1 cellular context compared by ENCODE assay signal in the genomic region with DNA sequence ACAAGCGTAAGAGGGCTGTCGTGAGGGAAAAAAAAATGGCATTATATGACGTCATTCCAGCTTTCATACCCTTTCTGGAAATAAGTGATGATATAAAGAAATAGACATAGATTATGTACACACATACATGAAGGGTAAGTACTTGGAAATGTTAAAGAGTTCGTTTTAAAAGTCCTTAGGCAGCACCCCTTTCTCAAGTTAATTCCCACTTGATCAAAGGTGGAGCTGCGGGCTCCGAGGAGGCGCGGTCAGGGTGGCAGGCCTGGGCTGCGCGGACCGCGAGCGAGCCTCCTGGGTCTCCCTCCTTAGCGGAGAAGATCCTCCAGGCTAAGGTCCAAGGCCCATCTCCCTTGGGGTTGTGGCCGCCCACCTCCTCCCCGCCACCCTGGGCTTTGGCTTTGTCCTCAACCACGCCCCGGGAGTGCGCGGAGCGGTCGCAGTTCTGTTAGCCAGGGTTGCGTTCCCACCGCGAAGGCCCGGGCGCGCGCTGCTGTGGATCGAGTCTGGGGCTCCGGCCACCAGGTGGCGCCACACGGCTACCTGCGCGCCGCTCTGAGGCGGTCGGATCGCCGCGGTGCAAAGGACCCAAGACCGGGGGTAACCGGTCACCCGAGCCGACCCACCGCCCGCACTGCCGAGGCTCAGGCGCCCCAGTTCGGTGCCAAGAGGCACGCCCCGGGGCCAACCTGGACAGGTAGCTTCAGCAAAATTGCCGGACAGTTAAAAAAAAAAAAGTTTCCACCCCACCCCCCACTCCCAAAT.
TF ChIP-seq lines count a peak whose summit lies in the region.

No MANE protein-coding gene starts in this region.

TF ChIP-seq in HepG2, 621 proteins besides CTCF, POLR2A, EP300 and RAD21 (continued from another document and continues in another):
- TF ChIP-seq, protein P1, sequence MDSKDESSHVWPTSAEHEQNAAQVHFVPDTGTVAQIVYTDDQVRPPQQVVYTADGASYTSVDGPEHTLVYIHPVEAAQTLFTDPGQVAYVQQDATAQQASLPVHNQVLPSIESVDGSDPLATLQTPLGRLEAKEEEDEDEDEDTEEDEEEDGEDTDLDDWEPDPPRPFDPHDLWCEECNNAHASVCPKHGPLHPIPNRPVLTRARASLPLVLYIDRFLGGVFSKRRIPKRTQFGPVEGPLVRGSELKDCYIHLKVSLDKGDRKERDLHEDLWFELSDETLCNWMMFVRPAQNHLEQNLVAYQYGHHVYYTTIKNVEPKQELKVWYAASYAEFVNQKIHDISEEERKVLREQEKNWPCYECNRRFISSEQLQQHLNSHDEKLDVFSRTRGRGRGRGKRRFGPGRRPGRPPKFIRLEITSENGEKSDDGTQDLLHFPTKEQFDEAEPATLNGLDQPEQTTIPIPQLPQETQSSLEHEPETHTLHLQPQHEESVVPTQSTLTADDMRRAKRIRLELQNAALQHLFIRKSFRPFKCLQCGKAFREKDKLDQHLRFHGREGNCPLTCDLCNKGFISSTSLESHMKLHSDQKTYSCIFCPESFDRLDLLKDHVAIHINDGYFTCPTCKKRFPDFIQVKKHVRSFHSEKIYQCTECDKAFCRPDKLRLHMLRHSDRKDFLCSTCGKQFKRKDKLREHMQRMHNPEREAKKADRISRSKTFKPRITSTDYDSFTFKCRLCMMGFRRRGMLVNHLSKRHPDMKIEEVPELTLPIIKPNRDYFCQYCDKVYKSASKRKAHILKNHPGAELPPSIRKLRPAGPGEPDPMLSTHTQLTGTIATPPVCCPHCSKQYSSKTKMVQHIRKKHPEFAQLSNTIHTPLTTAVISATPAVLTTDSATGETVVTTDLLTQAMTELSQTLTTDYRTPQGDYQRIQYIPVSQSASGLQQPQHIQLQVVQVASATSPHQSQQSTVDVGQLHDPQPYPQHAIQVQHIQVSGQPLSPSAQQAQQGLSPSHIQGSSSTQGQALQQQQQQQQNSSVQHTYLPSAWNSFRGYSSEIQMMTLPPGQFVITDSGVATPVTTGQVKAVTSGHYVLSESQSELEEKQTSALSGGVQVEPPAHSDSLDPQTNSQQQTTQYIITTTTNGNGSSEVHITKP (CRISPR knock-in tag; IDR thresholded peaks at IDR 0.05; ENCODE audit: low read depth), result peak; percentile 62; the same call in 1 of the 2 replicates
- peak in 1 of 2 experiments; percentile 60; a peak in 1 of 4 replicates for TF ChIP-seq KLF16 (CRISPR knock-in tag; IDR thresholded peaks at IDR 0.05)
- peak; percentile 36; the same call in 1 of the 2 replicates for TF ChIP-seq ZNF468 (CRISPR knock-in tag; IDR thresholded peaks at IDR 0.05)
- 0 out of 2 replicates have a peak, but pooled peaks have one; percentile 34 for TF ChIP-seq ARNTL (CRISPR knock-in tag; IDR thresholded peaks at IDR 0.05)
- TF ChIP-seq ZNF766 (CRISPR knock-in tag; IDR thresholded peaks at IDR 0.05; ENCODE audit: borderline replicate concordance), result 0 out of 2 replicates have a peak, but pooled peaks have one; percentile 17
- peak; percentile 48; the same call in 1 of the 2 replicates for TF ChIP-seq SMC3 (IDR thresholded peaks at IDR 0.05; ENCODE audit: low read length)
- TF ChIP-seq ZNF235 (CRISPR knock-in tag; IDR thresholded peaks at IDR 0.05; ENCODE audit: borderline replicate concordance), result peak; percentile 80; the same call in 1 of the 2 replicates
- peak; percentile 51; the same call in 1 of the 2 replicates for TF ChIP-seq MED1 (CRISPR knock-in tag; IDR thresholded peaks at IDR 0.05)
- TF ChIP-seq ZNF124 (CRISPR knock-in tag; IDR thresholded peaks at IDR 0.05), result peak; percentile 84; the same call in 1 of the 2 replicates
- TF ChIP-seq ZNF790 (CRISPR knock-in tag; IDR thresholded peaks at IDR 0.05; ENCODE audit: borderline replicate concordance), result peak; percentile 50; the same call in 1 of the 2 replicates
- peak; percentile 70 for TF ChIP-seq U2AF1 (optimal IDR thresholded peaks at IDR 0.05; ENCODE audit: low read depth, low read length)
- TF ChIP-seq GATAD2A (CRISPR knock-in tag; IDR thresholded peaks at IDR 0.05), result peak; percentile 71
- TF ChIP-seq, protein P2, sequence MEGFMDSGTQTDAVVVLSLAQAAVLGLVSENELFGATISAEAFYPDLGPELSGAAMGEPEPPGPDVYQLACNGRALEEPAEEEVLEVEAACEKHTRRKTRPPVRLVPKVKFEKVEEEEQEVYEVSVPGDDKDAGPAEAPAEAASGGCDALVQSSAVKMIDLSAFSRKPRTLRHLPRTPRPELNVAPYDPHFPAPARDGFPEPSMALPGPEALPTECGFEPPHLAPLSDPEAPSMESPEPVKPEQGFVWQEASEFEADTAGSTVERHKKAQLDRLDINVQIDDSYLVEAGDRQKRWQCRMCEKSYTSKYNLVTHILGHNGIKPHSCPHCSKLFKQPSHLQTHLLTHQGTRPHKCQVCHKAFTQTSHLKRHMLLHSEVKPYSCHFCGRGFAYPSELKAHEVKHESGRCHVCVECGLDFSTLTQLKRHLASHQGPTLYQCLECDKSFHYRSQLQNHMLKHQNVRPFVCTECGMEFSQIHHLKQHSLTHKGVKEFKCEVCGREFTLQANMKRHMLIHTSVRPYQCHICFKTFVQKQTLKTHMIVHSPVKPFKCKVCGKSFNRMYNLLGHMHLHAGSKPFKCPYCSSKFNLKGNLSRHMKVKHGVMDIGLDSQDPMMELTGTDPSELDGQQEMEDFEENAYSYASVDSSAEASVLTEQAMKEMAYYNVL (CRISPR knock-in tag; IDR thresholded peaks at IDR 0.05; ENCODE audit: borderline replicate concordance), result no peak; the same call in 1 of the 2 replicates
- TF ChIP-seq THAP11 (CRISPR knock-in tag; IDR thresholded peaks at IDR 0.05), result peak; percentile 75
- TF ChIP-seq ETV6 (CRISPR knock-in tag; conservative IDR thresholded peaks at IDR 0.05), result peak; percentile 58; the same call in 1 of the 2 replicates
- peak; percentile 84 for TF ChIP-seq HNRNPLL (IDR thresholded peaks at IDR 0.05; ENCODE audit: low read depth, low read length, poor library complexity, severe bottlenecking)
- no peak for TF ChIP-seq MBD4 (IDR thresholded peaks at IDR 0.05; ENCODE audit: borderline replicate concordance, low read length)
- TF ChIP-seq, protein P3, sequence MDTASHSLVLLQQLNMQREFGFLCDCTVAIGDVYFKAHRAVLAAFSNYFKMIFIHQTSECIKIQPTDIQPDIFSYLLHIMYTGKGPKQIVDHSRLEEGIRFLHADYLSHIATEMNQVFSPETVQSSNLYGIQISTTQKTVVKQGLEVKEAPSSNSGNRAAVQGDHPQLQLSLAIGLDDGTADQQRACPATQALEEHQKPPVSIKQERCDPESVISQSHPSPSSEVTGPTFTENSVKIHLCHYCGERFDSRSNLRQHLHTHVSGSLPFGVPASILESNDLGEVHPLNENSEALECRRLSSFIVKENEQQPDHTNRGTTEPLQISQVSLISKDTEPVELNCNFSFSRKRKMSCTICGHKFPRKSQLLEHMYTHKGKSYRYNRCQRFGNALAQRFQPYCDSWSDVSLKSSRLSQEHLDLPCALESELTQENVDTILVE (CRISPR knock-in tag; IDR thresholded peaks at IDR 0.05), result peak; percentile 46; the same call in 1 of the 2 replicates
- peak; percentile 71; the same call in 1 of the 2 replicates for TF ChIP-seq RELA (CRISPR knock-in tag; IDR thresholded peaks at IDR 0.05)
- peak; percentile 57; the same call in 1 of the 2 replicates for TF ChIP-seq HMG20A (CRISPR knock-in tag; IDR thresholded peaks at IDR 0.05; ENCODE audit: borderline replicate concordance)
- TF ChIP-seq MEIS1 (CRISPR knock-in tag; IDR thresholded peaks at IDR 0.05; ENCODE audit: borderline replicate concordance), result peak; percentile 82; the same call in 1 of the 2 replicates
- peak; percentile 76; the same call in 1 of the 2 replicates for TF ChIP-seq ZNF12 (CRISPR knock-in tag; IDR thresholded peaks at IDR 0.05)
- peak; percentile 72 for TF ChIP-seq TEAD3 (CRISPR knock-in tag; optimal IDR thresholded peaks at IDR 0.05; ENCODE audit: borderline replicate concordance)
- peak; percentile 80 for TF ChIP-seq HDAC1 (CRISPR knock-in tag; IDR thresholded peaks at IDR 0.05)
- TF ChIP-seq NONO (IDR thresholded peaks at IDR 0.05), result no peak
- peak; percentile 94 for TF ChIP-seq NONO (CRISPR knock-in tag; conservative IDR thresholded peaks at IDR 0.05)
- TF ChIP-seq AGO1 (IDR thresholded peaks at IDR 0.05; ENCODE audit: low read depth, low read length, poor library complexity, severe bottlenecking), result peak; percentile 78
- peak; percentile 92 for TF ChIP-seq ZNF772 (CRISPR knock-in tag; IDR thresholded peaks at IDR 0.05)
- TF ChIP-seq, protein P4, sequence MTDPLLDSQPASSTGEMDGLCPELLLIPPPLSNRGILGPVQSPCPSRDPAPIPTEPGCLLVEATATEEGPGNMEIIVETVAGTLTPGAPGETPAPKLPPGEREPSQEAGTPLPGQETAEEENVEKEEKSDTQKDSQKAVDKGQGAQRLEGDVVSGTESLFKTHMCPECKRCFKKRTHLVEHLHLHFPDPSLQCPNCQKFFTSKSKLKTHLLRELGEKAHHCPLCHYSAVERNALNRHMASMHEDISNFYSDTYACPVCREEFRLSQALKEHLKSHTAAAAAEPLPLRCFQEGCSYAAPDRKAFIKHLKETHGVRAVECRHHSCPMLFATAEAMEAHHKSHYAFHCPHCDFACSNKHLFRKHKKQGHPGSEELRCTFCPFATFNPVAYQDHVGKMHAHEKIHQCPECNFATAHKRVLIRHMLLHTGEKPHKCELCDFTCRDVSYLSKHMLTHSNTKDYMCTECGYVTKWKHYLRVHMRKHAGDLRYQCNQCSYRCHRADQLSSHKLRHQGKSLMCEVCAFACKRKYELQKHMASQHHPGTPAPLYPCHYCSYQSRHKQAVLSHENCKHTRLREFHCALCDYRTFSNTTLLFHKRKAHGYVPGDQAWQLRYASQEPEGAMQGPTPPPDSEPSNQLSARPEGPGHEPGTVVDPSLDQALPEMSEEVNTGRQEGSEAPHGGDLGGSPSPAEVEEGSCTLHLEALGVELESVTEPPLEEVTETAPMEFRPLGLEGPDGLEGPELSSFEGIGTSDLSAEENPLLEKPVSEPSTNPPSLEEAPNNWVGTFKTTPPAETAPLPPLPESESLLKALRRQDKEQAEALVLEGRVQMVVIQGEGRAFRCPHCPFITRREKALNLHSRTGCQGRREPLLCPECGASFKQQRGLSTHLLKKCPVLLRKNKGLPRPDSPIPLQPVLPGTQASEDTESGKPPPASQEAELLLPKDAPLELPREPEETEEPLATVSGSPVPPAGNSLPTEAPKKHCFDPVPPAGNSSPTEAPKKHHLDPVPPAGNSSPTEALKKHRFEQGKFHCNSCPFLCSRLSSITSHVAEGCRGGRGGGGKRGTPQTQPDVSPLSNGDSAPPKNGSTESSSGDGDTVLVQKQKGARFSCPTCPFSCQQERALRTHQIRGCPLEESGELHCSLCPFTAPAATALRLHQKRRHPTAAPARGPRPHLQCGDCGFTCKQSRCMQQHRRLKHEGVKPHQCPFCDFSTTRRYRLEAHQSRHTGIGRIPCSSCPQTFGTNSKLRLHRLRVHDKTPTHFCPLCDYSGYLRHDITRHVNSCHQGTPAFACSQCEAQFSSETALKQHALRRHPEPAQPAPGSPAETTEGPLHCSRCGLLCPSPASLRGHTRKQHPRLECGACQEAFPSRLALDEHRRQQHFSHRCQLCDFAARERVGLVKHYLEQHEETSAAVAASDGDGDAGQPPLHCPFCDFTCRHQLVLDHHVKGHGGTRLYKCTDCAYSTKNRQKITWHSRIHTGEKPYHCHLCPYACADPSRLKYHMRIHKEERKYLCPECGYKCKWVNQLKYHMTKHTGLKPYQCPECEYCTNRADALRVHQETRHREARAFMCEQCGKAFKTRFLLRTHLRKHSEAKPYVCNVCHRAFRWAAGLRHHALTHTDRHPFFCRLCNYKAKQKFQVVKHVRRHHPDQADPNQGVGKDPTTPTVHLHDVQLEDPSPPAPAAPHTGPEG (CRISPR knock-in tag; IDR thresholded peaks at IDR 0.05), result 0 out of 2 replicates have a peak, but pooled peaks have one; percentile 43
- TF ChIP-seq ZNF556 (CRISPR knock-in tag; IDR thresholded peaks at IDR 0.05; ENCODE audit: borderline replicate concordance), result peak; percentile 89; the same call in 1 of the 2 replicates
- TF ChIP-seq HNF4A (CRISPR knock-in tag; IDR thresholded peaks at IDR 0.05), result peak; percentile 57
- TF ChIP-seq ZNF768 (CRISPR knock-in tag; IDR thresholded peaks at IDR 0.05), result peak; percentile 78
- TF ChIP-seq, protein P5, sequence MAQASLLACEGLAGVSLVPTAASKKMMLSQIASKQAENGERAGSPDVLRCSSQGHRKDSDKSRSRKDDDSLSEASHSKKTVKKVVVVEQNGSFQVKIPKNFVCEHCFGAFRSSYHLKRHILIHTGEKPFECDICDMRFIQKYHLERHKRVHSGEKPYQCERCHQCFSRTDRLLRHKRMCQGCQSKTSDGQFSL (CRISPR knock-in tag; IDR thresholded peaks at IDR 0.05), result peak; percentile 80; the same call in 1 of the 2 replicates
- TF ChIP-seq ZNF598 (CRISPR knock-in tag; IDR thresholded peaks at IDR 0.05; ENCODE audit: borderline replicate concordance), result peak; percentile 73; the same call in 1 of the 2 replicates
- TF ChIP-seq, protein P6, sequence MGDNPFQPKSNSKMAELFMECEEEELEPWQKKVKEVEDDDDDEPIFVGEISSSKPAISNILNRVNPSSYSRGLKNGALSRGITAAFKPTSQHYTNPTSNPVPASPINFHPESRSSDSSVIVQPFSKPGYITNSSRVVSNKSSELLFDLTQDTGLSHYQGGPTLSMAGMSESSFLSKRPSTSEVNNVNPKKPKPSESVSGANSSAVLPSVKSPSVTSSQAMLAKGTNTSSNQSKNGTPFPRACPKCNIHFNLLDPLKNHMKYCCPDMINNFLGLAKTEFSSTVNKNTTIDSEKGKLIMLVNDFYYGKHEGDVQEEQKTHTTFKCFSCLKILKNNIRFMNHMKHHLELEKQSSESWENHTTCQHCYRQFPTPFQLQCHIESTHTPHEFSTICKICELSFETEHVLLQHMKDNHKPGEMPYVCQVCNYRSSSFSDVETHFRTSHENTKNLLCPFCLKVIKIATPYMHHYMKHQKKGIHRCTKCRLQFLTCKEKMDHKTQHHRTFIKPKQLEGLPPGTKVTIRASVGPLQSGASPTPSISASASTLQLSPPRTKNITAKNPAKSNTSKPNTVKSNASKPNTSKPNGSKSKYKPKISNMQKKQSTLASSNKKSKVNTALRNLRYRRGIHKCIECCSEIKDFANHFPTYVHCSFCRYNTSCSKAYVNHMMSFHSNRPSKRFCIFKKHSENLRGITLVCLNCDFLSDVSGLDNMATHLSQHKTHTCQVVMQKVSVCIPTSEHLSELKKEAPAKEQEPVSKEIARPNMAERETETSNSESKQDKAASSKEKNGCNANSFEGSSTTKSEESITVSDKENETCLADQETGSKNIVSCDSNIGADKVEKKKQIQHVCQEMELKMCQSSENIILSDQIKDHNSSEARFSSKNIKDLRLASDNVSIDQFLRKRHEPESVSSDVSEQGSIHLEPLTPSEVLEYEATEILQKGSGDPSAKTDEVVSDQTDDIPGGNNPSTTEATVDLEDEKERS (CRISPR knock-in tag; IDR thresholded peaks at IDR 0.05), result peak; percentile 86
- TF ChIP-seq ZSCAN25 (CRISPR knock-in tag; IDR thresholded peaks at IDR 0.05), result peak; percentile 44; the same call in 1 of the 2 replicates
